27 cellular contexts compared by ENCODE assay signal in genomic region chr9:127756233-127756632, GRCh38. TPM values are rescaled to one million over a fixed set of nuclear protein-coding genes. Genes with fewer than 3 reads are reported as not detected.
"Had no signal": no experiment of that assay in that cellular context is flagged by ENCODE, and none has a peak within 500 bp of the region (broad histone marks: within the 10 kb centered on the region; RNA-seq: fewer than 3 reads in every experiment).

No MANE protein-coding gene starts in this region.

- H3K27ac ChIP-seq: coronary artery, neutrophil, pancreas, stomach, tibial artery, vagina had no signal

- ATAC-seq: naive thymus-derived CD8-positive, alpha-beta T cell; pancreas; sciatic nerve; stimulated activated effector memory CD8-positive, alpha-beta T cell treated with anti-CD3 and anti-CD28 coated beads, Interleukin-12 subunit alpha, Interleukin-12 subunit beta, amount 100 ng/mL, for 72 hours had no signal

- H3K9me3 ChIP-seq: esophagus muscularis mucosa, neutrophil, pancreas, right atrium auricular region, stomach, tibial artery, vagina had no signal

- DNase-seq: effector memory CD4-positive, alpha-beta T cell; foreskin melanocyte; glutamatergic neuron; naive thymus-derived CD8-positive, alpha-beta T cell; nephron progenitor cell; pancreas; stimulated activated CD4-positive, alpha-beta T cell treated with anti-CD3 and anti-CD28 coated beads, Interleukin-2, amount 100 ng/mL, for 24 hours; stimulated activated CD4-positive, alpha-beta T cell treated with anti-CD3 and anti-CD28 coated beads, Interleukin-4, amount 100 ng/mL, for 24 hours; stimulated activated naive CD4-positive, alpha-beta T cell treated with Interleukin-2 at 50 U/mL for 16 hours; stomach; tibial artery had no signal

- H3K36me3 ChIP-seq: pancreas, right atrium auricular region, tibial artery, vagina had no signal

- H3K27me3 ChIP-seq: neutrophil had no signal

- H3K4me3 ChIP-seq: coronary artery, esophagus muscularis mucosa, pancreas, smooth muscle cell, stomach, tibial artery, vagina had no signal

- H3K4me1 ChIP-seq: pancreas had no signal

RNA-seq across cellular contexts. Expression of gene SH2D3C, which starts 22.2 kb away (rescaled TPM):
- total RNA-seq: epithelial cell of proximal tubule, smooth muscle cell had no signal

RNA-seq across cellular contexts. Expression of gene TTC16, which starts 40.4 kb away (rescaled TPM):
- total RNA-seq: chondrocyte, dermis blood vessel endothelial cell, endothelial cell of umbilical vein, epithelial cell of proximal tubule, mesenteric fat pad, myocyte, smooth muscle cell, stomach, temporal lobe had no signal
- polyA plus RNA-seq: endothelial cell of umbilical vein, keratinocyte had no signal
